Comparison of ENCODE assay signal across 8 cellular contexts in the genomic region with DNA sequence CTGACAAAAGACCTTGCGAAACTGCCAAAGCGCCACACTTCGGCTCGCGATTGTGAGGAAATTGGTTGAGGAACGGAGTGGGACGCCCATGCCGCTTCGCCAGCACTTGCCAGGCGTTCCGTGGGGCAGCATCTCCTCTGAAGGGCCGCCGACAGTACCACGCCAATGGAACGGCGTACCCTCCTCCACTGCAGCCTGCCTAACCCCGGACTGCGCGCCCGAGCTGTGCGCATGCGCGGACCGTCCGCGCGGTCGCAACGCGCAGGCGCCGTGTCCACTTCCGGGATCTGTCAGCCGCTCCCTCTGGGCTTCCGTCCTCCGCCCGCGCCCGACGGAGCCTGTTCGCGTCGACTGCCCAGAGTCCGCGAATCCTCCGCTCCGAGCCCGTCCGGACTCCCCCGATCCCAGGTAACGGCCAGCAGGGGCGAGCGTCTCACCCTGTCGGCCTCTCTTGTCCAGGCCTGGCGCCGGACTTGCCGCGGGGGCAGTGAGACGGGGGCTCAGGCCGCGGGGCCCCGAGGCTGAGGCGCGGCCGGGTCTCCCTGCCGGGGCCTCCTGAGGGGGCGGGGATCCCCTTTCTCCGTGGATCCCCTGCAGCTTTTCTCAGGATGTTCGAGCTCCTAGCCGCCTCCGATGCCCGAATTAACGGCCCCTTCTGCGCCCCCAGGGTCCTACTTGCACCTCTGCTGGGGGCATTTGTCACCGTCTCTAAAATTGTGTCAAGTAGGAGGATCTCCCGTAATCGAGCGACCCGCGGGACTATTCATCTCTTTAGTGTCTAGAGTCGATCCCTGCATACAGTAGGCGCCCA. TPM values are rescaled to one million over a fixed set of nuclear protein-coding genes. Genes with fewer than 3 reads are reported as not detected.
DNase-seq lines count a peak whose midpoint lies in the region; ATAC-seq and TF ChIP-seq lines count a peak whose summit lies in the region.

TSS of gene ARPC1A (plus strand) at position 302 of the 811 bp plus-strand sequence. CDS start 7,456 bp downstream, outside the sequence.

- H3K27me3 ChIP-seq in hepatocyte = no peaks in the 10 kb centered on the region
- H3K27me3 ChIP-seq in aorta (ENCODE audit: control insufficient read depth in 1 of 2, insufficient read depth in 2 of 2, low read length in 1 of 2) = no peaks in the 10 kb centered on the region

- H3K4me3 ChIP-seq in astrocyte of the cerebellum (ENCODE audit: low read depth, low read length) = peak within 1 kb of the TSS; percentile 99
- H3K4me3 ChIP-seq in hepatocyte = peak within 1 kb of the TSS; percentile 90
- H3K4me3 ChIP-seq in aorta (ENCODE audit: low read length in 2 of 2) = peak within 1 kb of the TSS; percentile 82 to 98

- H3K9me3 ChIP-seq in hepatocyte (ENCODE audit: low read depth) = no peaks in the 10 kb centered on the region
- H3K9me3 ChIP-seq in aorta (ENCODE audit: control insufficient read depth, low read length) = no peaks in the 10 kb centered on the region

- H3K4me1 ChIP-seq in hepatocyte (ENCODE audit: insufficient read depth) (peaks cover 30% of the 10 kb centered on the region), aorta (ENCODE audit: control insufficient read depth in 1 of 2, insufficient read depth in 2 of 2, low read length in 2 of 2) (no peaks in the 10 kb centered on the region)

- H3K27ac ChIP-seq in hepatocyte = peak within 1 kb of the TSS; percentile 93
- peak within 1 kb of the TSS in 1 of 2 donors; percentile 30 for H3K27ac ChIP-seq in aorta (ENCODE audit: low read depth in 1 of 2, low read length in 2 of 2)

- H3K36me3 ChIP-seq in hepatocyte (replicated peaks; ENCODE audit: insufficient read depth, low read depth) = no peaks in the 10 kb centered on the region
- H3K36me3 ChIP-seq in aorta (ENCODE audit: control insufficient read depth in 1 of 2, insufficient read depth in 2 of 2, low read length in 1 of 2) = no peaks in the 10 kb centered on the region

- intact Hi-C loops in aorta (cut with DNase I) = no loop called here

- peak; percentile 28 for TF ChIP-seq CTCF in astrocyte of the cerebellum (IDR thresholded peaks at IDR 0.05; ENCODE audit: low read depth, low read length, missing control alignments)
- peak; percentile 24 for TF ChIP-seq CTCF in hepatocyte (IDR thresholded peaks at IDR 0.05; ENCODE audit: poor library complexity)

- ATAC-seq in GM18511 (IDR thresholded peaks at IDR 0.05; ENCODE audit: unreplicated experiment) (peak; percentile 88), HG03025 (IDR thresholded peaks at IDR 0.05; ENCODE audit: low FRiP score, unreplicated experiment) (peak; percentile 74), aorta (ENCODE audit: low FRiP score) (peak; percentile 98)

- peak within 1 kb of the TSS; percentile 90 for H2AFZ ChIP-seq in hepatocyte

- H3K4me2 ChIP-seq in hepatocyte = peak within 1 kb of the TSS; percentile 91

- peak; percentile 94 to 95 for DNase-seq in NCI-H2081 (lab: John Stamatoyannopoulos, UW)
- DNase-seq in T-helper 9 cell = peak; percentile 89
- DNase-seq in astrocyte of the cerebellum (ENCODE audit: low read depth) = peak; percentile 85
- peak; percentile 97 for DNase-seq in hepatocyte (ENCODE audit: low spot score)
- DNase-seq in renal cortical epithelial cell (ENCODE audit: low read depth) = peak; percentile 84
- DNase-seq in aorta = peak; percentile 94 to 98

- under 1% methylated on average over 74 of the region's 82 CpGs for WGBS in hepatocyte (ENCODE audit: low lambda C conversion rate, missing lambda C conversion rate)
- 1% methylated on average over 81 to 82 of the region's 82 CpGs for WGBS in aorta, 2 donors

- peaks cover 54% of the 10 kb centered on the region for H3K79me2 ChIP-seq in hepatocyte

- H4K20me1 ChIP-seq in hepatocyte (ENCODE audit: insufficient read depth, poor library complexity, severe bottlenecking) = peaks cover 15% of the 10 kb centered on the region

- in situ Hi-C loops in astrocyte of the cerebellum (cut with HindIII; ENCODE audit: low sequenced_read_pairs) = no loop called here

- no peaks in the 10 kb centered on the region for H3K9me2 ChIP-seq in hepatocyte (replicated peaks; ENCODE audit: insufficient read depth)

RNA-seq across cellular contexts. Expression of gene ARPC1A, which starts in this region (rescaled TPM):
- total RNA-seq in hepatocyte (158 and 166 TPM in 2 replicates), renal cortical epithelial cell (101 and 169 TPM in 2 replicates), aorta (100 to 1,000 TPM in 1 of 2 donors, 10 to 100 TPM in 1; 99.9 to 106 TPM)
- polyA plus RNA-seq in hepatocyte (190 and 194 TPM in 2 replicates), aorta (100 to 1,000 TPM in 1 of 2 donors, 10 to 100 TPM in 1; 95.1 to 227 TPM)
